Comparison of ENCODE assay signal across 14 cellular contexts in the genomic region with DNA sequence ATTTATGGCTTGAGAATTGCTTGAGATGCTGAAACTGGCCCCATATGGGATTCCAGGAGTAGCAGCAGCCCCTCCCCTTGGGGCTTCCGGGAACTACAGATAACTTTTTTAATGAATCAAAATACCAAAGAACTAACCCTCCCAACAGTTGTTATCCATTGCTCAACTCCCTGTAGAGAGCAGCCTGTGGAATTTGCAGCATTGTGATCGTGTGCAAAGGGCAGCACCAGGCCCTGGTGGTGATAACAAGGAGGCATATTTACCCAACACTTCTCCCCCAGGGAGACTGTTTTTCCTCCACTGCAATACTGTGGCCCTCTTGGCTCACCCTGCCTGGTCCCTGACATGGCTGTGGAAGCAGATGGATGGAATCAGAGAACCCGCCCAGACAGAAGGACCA.
DNase-seq lines count a peak whose midpoint lies in the region; ATAC-seq and TF ChIP-seq lines count a peak whose summit lies in the region.
"Had no signal": no experiment of that assay in that cellular context is flagged by ENCODE, and none has a peak within 500 bp of the region (broad histone marks: within the 10 kb centered on the region; RNA-seq: fewer than 3 reads in every experiment).

No MANE protein-coding gene starts in this region.

- H3K36me3 Mint-ChIP-seq in T-helper 2 cell treated with Interferon-gamma antibody and Interleukin-4, amounts not matched to agents 5 μg/mL and 100 μg/mL, for 36 hours (ENCODE audit: low read depth) = no peaks in the 10 kb centered on the region
- no peaks in the 10 kb centered on the region for H3K36me3 Mint-ChIP-seq in activated CD4-positive, alpha-beta T cell treated with anti-CD3 and anti-CD28 coated beads, Interleukin-2, amount 10 ng/mL, durations not matched to agents 24 days and 14 days (ENCODE audit: low read depth)
- H3K36me3 Mint-ChIP-seq: CD4-positive, CD25-positive, alpha-beta regulatory T cell had no signal

- H3K4ac ChIP-seq in mesendoderm (ENCODE audit: low read depth, low read length) = no peak overlapping the region

- no peak overlapping the region for H3K4me3 Mint-ChIP-seq in T-helper 2 cell treated with Interferon-gamma antibody and Interleukin-4, amounts not matched to agents 5 μg/mL and 100 μg/mL, for 36 hours
- no peak overlapping the region for H3K4me3 Mint-ChIP-seq in activated CD4-positive, alpha-beta T cell treated with anti-CD3 and anti-CD28 coated beads, Interleukin-2, amount 10 ng/mL, durations not matched to agents 24 days and 14 days
- H3K4me3 Mint-ChIP-seq: CD4-positive, CD25-positive, alpha-beta regulatory T cell; central memory CD8-positive, alpha-beta T cell had no signal

- no peaks in the 10 kb centered on the region for H3K9me3 ChIP-seq in tibial artery

- H3K27ac ChIP-seq in mesendoderm (ENCODE audit: low read depth, low read length) (no peak overlapping the region), tibial artery (no peak overlapping the region)

- no peak overlapping the region for H4K8ac ChIP-seq in mesendoderm (ENCODE audit: low read depth, low read length)

- H3K27me3 Mint-ChIP-seq in T-helper 2 cell treated with Interferon-gamma antibody and Interleukin-4, amounts not matched to agents 5 μg/mL and 100 μg/mL, for 36 hours (ENCODE audit: low read depth) = peaks cover 50% of the 10 kb centered on the region
- peaks cover 54% of the 10 kb centered on the region for H3K27me3 Mint-ChIP-seq in activated CD4-positive, alpha-beta T cell treated with anti-CD3 and anti-CD28 coated beads, Interleukin-2, amount 10 ng/mL, durations not matched to agents 24 days and 14 days
- H3K27me3 Mint-ChIP-seq: CD4-positive, CD25-positive, alpha-beta regulatory T cell had no signal

- no peaks in the 10 kb centered on the region for H3K36me3 ChIP-seq in mesendoderm (ENCODE audit: control insufficient read depth, insufficient read depth, low read length)
- no peaks in the 10 kb centered on the region for H3K36me3 ChIP-seq in tibial artery

- no peak overlapping the region for H3K9ac ChIP-seq in mesendoderm (ENCODE audit: low read length)

- peak; percentile 91 for ATAC-seq in Right ventricle myocardium inferior

- H3K4me3 ChIP-seq in mesendoderm (ENCODE audit: low read length) = no peak overlapping the region
- H3K4me3 ChIP-seq in tibial artery = no peak overlapping the region

- H2BK15ac ChIP-seq in mesendoderm (replicated peaks; ENCODE audit: low read depth) = no peak overlapping the region

- H4K5ac ChIP-seq in mesendoderm (ENCODE audit: low read length) = no peak overlapping the region

- no peaks in the 10 kb centered on the region for H3K4me1 Mint-ChIP-seq in T-helper 2 cell treated with Interferon-gamma antibody and Interleukin-4, amounts not matched to agents 5 μg/mL and 100 μg/mL, for 36 hours (ENCODE audit: low read depth)
- no peaks in the 10 kb centered on the region for H3K4me1 Mint-ChIP-seq in activated CD4-positive, alpha-beta T cell treated with anti-CD3 and anti-CD28 coated beads, Interleukin-2, amount 10 ng/mL, durations not matched to agents 24 days and 14 days
- H3K4me1 Mint-ChIP-seq: CD4-positive, CD25-positive, alpha-beta regulatory T cell; central memory CD8-positive, alpha-beta T cell had no signal

- H3K56ac ChIP-seq in mesendoderm (ENCODE audit: low read length) = no peak overlapping the region

- H3K4me2 ChIP-seq in mesendoderm (ENCODE audit: low read length) = no peak overlapping the region

- no peaks in the 10 kb centered on the region for H3K9me3 Mint-ChIP-seq in T-helper 2 cell treated with Interferon-gamma antibody and Interleukin-4, amounts not matched to agents 5 μg/mL and 100 μg/mL, for 36 hours
- H3K9me3 Mint-ChIP-seq in activated CD4-positive, alpha-beta T cell treated with anti-CD3 and anti-CD28 coated beads, Interleukin-2, amount 10 ng/mL, durations not matched to agents 24 days and 14 days = no peaks in the 10 kb centered on the region
- H3K9me3 Mint-ChIP-seq: central memory CD8-positive, alpha-beta T cell had no signal

- no peak overlapping the region for H2BK5ac ChIP-seq in mesendoderm (ENCODE audit: low read length)

- H2AK5ac ChIP-seq in mesendoderm (ENCODE audit: low read length) = no peak overlapping the region

- no peak overlapping the region for H2BK120ac ChIP-seq in mesendoderm (ENCODE audit: low read depth, low read length)

- H3K27me3 ChIP-seq in mesendoderm (ENCODE audit: insufficient read depth, low read length, poor library complexity) = no peaks in the 10 kb centered on the region
- no peaks in the 10 kb centered on the region for H3K27me3 ChIP-seq in tibial artery

- no peak overlapping the region for H3K23ac ChIP-seq in mesendoderm (ENCODE audit: low read length)

- H3K79me2 ChIP-seq in mesendoderm (ENCODE audit: control insufficient read depth, insufficient read depth, low read length) = no peaks in the 10 kb centered on the region

- no CpG with 5 or more reads among the region's 3 CpGs for WGBS in mesendoderm (ENCODE audit: extremely low coverage, insufficient coverage, low lambda C conversion rate)

- H3K27ac Mint-ChIP-seq in T-helper 2 cell treated with Interferon-gamma antibody and Interleukin-4, amounts not matched to agents 5 μg/mL and 100 μg/mL, for 36 hours = no peak overlapping the region
- no peak overlapping the region for H3K27ac Mint-ChIP-seq in activated CD4-positive, alpha-beta T cell treated with anti-CD3 and anti-CD28 coated beads, Interleukin-2, amount 10 ng/mL, durations not matched to agents 24 days and 14 days
- H3K27ac Mint-ChIP-seq: CD4-positive, CD25-positive, alpha-beta regulatory T cell had no signal

- DNase-seq in NCI-H226 (peak; percentile 9), Right ventricle myocardium inferior (ENCODE audit: missing footprints) (no peak), mesendoderm (peak; percentile 93), tibial artery (peak; percentile 46 to 75), DMS153 treated with DMSO at 0.1 percent for 48 hours (lab: John Stamatoyannopoulos, UW; ENCODE audit: unreplicated experiment) (no peak)
- no peak for DNase-seq in T-helper 2 cell treated with Interferon-gamma antibody and Interleukin-4, amounts not matched to agents 5 μg/mL and 100 μg/mL, for 36 hours (ENCODE audit: low spot score)
- DNase-seq in stimulated activated CD4-positive, alpha-beta T cell treated with anti-CD3 and anti-CD28 coated beads, Interleukin-2, amount 100 ng/mL, for 48 hours = no peak
- DNase-seq in activated CD4-positive, alpha-beta T cell treated with anti-CD3 and anti-CD28 coated beads, Interleukin-2, amount 10 ng/mL, durations not matched to agents 24 days and 14 days = no peak
- DNase-seq: activated gamma-delta T cell; CD4-positive, CD25-positive, alpha-beta regulatory T cell; stimulated activated CD4-positive, alpha-beta T cell treated with anti-CD3 and anti-CD28 coated beads, Interleukin-4, amount 100 ng/mL, for 4 hours; stimulated activated naive CD4-positive, alpha-beta T cell treated with Interleukin-2 at 50 U/mL for 16 hours; T-helper 1 cell had no signal

- no peak for TF ChIP-seq CTCF in tibial artery (IDR thresholded peaks at IDR 0.05)

- intact Hi-C loops in Right ventricle myocardium inferior (cut with DNase I) (no loop called here), tibial artery (cut with DNase I; ENCODE audit: low total_unique reads) (no loop called here)
- intact Hi-C loops in activated CD4-positive, alpha-beta T cell treated with anti-CD3 and anti-CD28 coated beads, Interleukin-2, amount 10 ng/mL, durations not matched to agents 24 days and 14 days (cut with micrococcal nuclease) = no loop called here

- H3K4me1 ChIP-seq in mesendoderm (ENCODE audit: control insufficient read depth, low read depth, low read length) (peaks cover 15% of the 10 kb centered on the region), tibial artery (peaks cover 0 to 15% (median 6%) of the 10 kb centered on the region in 4 donors)

- H3K79me1 ChIP-seq in mesendoderm (ENCODE audit: low read length) = no peaks in the 10 kb centered on the region

- H3K18ac ChIP-seq in mesendoderm (ENCODE audit: low read length) = no peak overlapping the region

Comparison
In these comparisons a context has a peak if more than half of its experiments do, and no peak if none do; other contexts are left out.
1. DNase-seq: peak in NCI-H226 (single experiment), mesendoderm (single experiment) and tibial artery (2 of 2); none in Right ventricle myocardium inferior (single experiment), T-helper 2 cell treated with Interferon-gamma antibody and Interleukin-4, amounts not matched to agents 5 μg/mL and 100 μg/mL, for 36 hours (single experiment), stimulated activated CD4-positive, alpha-beta T cell treated with anti-CD3 and anti-CD28 coated beads, Interleukin-2, amount 100 ng/mL, for 48 hours (0 of 2), activated CD4-positive, alpha-beta T cell treated with anti-CD3 and anti-CD28 coated beads, Interleukin-2, amount 10 ng/mL, durations not matched to agents 24 days and 14 days (single experiment) and DMS153 treated with DMSO at 0.1 percent for 48 hours (single experiment).